In the genomic region with DNA sequence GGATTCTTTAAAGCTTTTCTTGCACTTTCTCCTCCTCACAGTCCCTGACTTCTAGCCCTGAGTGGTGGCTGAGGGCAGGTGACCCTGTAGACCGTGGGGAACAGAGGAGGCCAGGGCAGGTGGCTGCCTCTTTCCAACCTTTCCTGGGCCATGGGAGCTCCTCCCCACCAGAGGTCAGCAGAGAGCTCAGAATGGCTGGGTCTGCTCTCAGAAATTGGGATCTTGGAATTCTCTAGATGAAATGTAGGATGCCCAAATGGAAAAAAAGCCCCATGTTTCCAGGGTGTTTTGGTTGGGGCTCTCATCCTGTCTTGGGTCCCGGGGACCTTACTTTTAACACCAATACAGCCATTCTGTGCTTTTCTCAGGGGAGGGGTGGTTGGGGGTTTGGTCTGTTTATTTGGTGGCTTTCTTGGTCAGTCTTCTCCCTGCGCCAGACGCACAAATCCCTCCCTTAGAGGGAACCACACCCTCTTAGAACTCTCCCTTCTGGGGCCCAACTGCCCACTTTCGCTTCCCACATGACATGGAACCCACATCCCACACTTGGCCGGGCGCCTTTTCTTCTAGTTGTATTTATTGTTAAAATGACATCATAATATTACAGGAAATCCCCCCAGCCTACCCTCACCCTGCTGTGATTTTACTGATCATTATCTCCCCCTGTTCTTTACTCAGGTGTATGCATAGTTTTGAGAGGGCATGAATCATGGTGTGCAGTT, we compare ENCODE assay signal across 1 cellular context.
TF ChIP-seq lines count a peak whose summit lies in the region.

No MANE protein-coding gene starts in this region.

TF ChIP-seq in HepG2, 621 proteins besides CTCF, POLR2A, EP300 and RAD21 (continued from another document and continues in another):
- TF ChIP-seq RELA (CRISPR knock-in tag; IDR thresholded peaks at IDR 0.05) (no peak), ZNF205 (CRISPR knock-in tag; IDR thresholded peaks at IDR 0.05) (no peak), SIN3A (IDR thresholded peaks at IDR 0.05; ENCODE audit: borderline replicate concordance, low read depth, low read length) (no peak), YEATS4 (CRISPR knock-in tag; IDR thresholded peaks at IDR 0.05; ENCODE audit: borderline replicate concordance) (0 out of 2 replicates have a peak, but pooled peaks have one; percentile 34), EEA1 (CRISPR knock-in tag; IDR thresholded peaks at IDR 0.05; ENCODE audit: borderline replicate concordance) (no peak), ZNF550 (CRISPR knock-in tag; IDR thresholded peaks at IDR 0.05; ENCODE audit: borderline replicate concordance) (0 out of 2 replicates have a peak, but pooled peaks have one; percentile 24), PPARG (CRISPR knock-in tag; conservative IDR thresholded peaks at IDR 0.05) (no peak), ZNF282 (IDR thresholded peaks at IDR 0.05; ENCODE audit: partially characterized antibody) (no peak), TMF1 (CRISPR knock-in tag; IDR thresholded peaks at IDR 0.05; ENCODE audit: low read depth) (no peak), KLF12 (CRISPR knock-in tag; IDR thresholded peaks at IDR 0.05; ENCODE audit: borderline replicate concordance) (no peak), ZNF382 (CRISPR knock-in tag; IDR thresholded peaks at IDR 0.05; ENCODE audit: borderline replicate concordance) (no peak), HMGA1 (CRISPR knock-in tag; conservative IDR thresholded peaks at IDR 0.05) (no peak), PLSCR1 (CRISPR knock-in tag; IDR thresholded peaks at IDR 0.05; ENCODE audit: borderline replicate concordance) (no peak), SALL2 (CRISPR knock-in tag; IDR thresholded peaks at IDR 0.05) (no peak), ONECUT2 (CRISPR knock-in tag; IDR thresholded peaks at IDR 0.05) (no peak), ZNF543 (CRISPR knock-in tag; IDR thresholded peaks at IDR 0.05) (no peak), RXRA (CRISPR knock-in tag; IDR thresholded peaks at IDR 0.05) (no peak), ZNF569 (CRISPR knock-in tag; IDR thresholded peaks at IDR 0.05; ENCODE audit: borderline replicate concordance) (no peak), ELF4 (CRISPR knock-in tag; IDR thresholded peaks at IDR 0.05; ENCODE audit: borderline replicate concordance) (no peak), ZSCAN20 (CRISPR knock-in tag; IDR thresholded peaks at IDR 0.05; ENCODE audit: borderline replicate concordance) (no peak), ZBTB38 (CRISPR knock-in tag; IDR thresholded peaks at IDR 0.05) (no peak), TARDBP (CRISPR knock-in tag; IDR thresholded peaks at IDR 0.05) (no peak), ZNF224 (CRISPR knock-in tag; IDR thresholded peaks at IDR 0.05) (no peak), ATF2 (CRISPR knock-in tag; IDR thresholded peaks at IDR 0.05) (0 out of 2 replicates have a peak, but pooled peaks have one; percentile 30), FOXJ3 (CRISPR knock-in tag; IDR thresholded peaks at IDR 0.05; ENCODE audit: borderline replicate concordance) (no peak), NCOA2 (CRISPR knock-in tag; IDR thresholded peaks at IDR 0.05) (no peak), ZNF564 (CRISPR knock-in tag; IDR thresholded peaks at IDR 0.05) (no peak), ZNF558 (CRISPR knock-in tag; IDR thresholded peaks at IDR 0.05; ENCODE audit: borderline replicate concordance) (no peak), PTBP1 (IDR thresholded peaks at IDR 0.05; ENCODE audit: low read depth, low read length, poor library complexity, severe bottlenecking) (no peak), ZNF724P (CRISPR knock-in tag; IDR thresholded peaks at IDR 0.05; ENCODE audit: borderline replicate concordance) (0 out of 2 replicates have a peak, but pooled peaks have one; percentile 66), CERS6 (CRISPR knock-in tag; IDR thresholded peaks at IDR 0.05) (no peak), ZNF17 (CRISPR knock-in tag; IDR thresholded peaks at IDR 0.05) (no peak), ELK4 (CRISPR knock-in tag; IDR thresholded peaks at IDR 0.05; ENCODE audit: borderline replicate concordance) (no peak), GPN1 (CRISPR knock-in tag; IDR thresholded peaks at IDR 0.05; ENCODE audit: borderline replicate concordance) (no peak), ZNF441 (CRISPR knock-in tag; IDR thresholded peaks at IDR 0.05; ENCODE audit: borderline replicate concordance) (no peak), ARID2 (CRISPR knock-in tag; IDR thresholded peaks at IDR 0.05; ENCODE audit: borderline replicate concordance) (no peak), ZNF746 (CRISPR knock-in tag; IDR thresholded peaks at IDR 0.05) (0 out of 2 replicates have a peak, but pooled peaks have one; percentile 27), ZNF557 (CRISPR knock-in tag; IDR thresholded peaks at IDR 0.05) (no peak), ZNF7 (CRISPR knock-in tag; IDR thresholded peaks at IDR 0.05) (no peak), MYC (CRISPR knock-in tag; IDR thresholded peaks at IDR 0.05; ENCODE audit: borderline replicate concordance) (no peak)
- TF ChIP-seq, protein P1, sequence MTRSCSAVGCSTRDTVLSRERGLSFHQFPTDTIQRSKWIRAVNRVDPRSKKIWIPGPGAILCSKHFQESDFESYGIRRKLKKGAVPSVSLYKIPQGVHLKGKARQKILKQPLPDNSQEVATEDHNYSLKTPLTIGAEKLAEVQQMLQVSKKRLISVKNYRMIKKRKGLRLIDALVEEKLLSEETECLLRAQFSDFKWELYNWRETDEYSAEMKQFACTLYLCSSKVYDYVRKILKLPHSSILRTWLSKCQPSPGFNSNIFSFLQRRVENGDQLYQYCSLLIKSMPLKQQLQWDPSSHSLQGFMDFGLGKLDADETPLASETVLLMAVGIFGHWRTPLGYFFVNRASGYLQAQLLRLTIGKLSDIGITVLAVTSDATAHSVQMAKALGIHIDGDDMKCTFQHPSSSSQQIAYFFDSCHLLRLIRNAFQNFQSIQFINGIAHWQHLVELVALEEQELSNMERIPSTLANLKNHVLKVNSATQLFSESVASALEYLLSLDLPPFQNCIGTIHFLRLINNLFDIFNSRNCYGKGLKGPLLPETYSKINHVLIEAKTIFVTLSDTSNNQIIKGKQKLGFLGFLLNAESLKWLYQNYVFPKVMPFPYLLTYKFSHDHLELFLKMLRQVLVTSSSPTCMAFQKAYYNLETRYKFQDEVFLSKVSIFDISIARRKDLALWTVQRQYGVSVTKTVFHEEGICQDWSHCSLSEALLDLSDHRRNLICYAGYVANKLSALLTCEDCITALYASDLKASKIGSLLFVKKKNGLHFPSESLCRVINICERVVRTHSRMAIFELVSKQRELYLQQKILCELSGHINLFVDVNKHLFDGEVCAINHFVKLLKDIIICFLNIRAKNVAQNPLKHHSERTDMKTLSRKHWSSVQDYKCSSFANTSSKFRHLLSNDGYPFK (CRISPR knock-in tag; IDR thresholded peaks at IDR 0.05; ENCODE audit: borderline replicate concordance), result 0 out of 2 replicates have a peak, but pooled peaks have one; percentile 34
- TF ChIP-seq, protein P2, sequence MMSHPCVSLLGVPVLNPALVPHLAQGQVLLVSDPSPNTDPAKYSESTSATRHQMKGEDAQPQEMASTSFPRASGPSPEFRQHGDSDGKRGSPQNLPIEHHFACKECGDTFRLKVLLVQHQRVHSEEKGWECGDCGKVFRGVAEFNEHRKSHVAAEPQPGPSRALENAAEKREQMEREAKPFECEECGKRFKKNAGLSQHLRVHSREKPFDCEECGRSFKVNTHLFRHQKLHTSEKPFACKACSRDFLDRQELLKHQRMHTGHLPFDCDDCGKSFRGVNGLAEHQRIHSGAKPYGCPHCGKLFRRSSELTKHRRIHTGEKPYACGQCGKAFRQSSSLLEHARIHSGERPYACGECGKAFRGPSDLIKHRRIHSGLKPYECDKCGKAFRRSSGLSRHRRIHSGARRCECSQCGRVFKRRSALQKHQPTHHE (CRISPR knock-in tag; IDR thresholded peaks at IDR 0.05; ENCODE audit: borderline replicate concordance), result no peak
- TF ChIP-seq, protein P3, sequence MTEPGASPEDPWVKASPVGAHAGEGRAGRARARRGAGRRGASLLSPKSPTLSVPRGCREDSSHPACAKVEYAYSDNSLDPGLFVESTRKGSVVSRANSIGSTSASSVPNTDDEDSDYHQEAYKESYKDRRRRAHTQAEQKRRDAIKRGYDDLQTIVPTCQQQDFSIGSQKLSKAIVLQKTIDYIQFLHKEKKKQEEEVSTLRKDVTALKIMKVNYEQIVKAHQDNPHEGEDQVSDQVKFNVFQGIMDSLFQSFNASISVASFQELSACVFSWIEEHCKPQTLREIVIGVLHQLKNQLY (CRISPR knock-in tag; IDR thresholded peaks at IDR 0.05), result no peak
- TF ChIP-seq, protein P4, sequence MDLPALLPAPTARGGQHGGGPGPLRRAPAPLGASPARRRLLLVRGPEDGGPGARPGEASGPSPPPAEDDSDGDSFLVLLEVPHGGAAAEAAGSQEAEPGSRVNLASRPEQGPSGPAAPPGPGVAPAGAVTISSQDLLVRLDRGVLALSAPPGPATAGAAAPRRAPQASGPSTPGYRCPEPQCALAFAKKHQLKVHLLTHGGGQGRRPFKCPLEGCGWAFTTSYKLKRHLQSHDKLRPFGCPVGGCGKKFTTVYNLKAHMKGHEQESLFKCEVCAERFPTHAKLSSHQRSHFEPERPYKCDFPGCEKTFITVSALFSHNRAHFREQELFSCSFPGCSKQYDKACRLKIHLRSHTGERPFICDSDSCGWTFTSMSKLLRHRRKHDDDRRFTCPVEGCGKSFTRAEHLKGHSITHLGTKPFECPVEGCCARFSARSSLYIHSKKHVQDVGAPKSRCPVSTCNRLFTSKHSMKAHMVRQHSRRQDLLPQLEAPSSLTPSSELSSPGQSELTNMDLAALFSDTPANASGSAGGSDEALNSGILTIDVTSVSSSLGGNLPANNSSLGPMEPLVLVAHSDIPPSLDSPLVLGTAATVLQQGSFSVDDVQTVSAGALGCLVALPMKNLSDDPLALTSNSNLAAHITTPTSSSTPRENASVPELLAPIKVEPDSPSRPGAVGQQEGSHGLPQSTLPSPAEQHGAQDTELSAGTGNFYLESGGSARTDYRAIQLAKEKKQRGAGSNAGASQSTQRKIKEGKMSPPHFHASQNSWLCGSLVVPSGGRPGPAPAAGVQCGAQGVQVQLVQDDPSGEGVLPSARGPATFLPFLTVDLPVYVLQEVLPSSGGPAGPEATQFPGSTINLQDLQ (CRISPR knock-in tag; IDR thresholded peaks at IDR 0.05), result no peak
- TF ChIP-seq, protein P5, sequence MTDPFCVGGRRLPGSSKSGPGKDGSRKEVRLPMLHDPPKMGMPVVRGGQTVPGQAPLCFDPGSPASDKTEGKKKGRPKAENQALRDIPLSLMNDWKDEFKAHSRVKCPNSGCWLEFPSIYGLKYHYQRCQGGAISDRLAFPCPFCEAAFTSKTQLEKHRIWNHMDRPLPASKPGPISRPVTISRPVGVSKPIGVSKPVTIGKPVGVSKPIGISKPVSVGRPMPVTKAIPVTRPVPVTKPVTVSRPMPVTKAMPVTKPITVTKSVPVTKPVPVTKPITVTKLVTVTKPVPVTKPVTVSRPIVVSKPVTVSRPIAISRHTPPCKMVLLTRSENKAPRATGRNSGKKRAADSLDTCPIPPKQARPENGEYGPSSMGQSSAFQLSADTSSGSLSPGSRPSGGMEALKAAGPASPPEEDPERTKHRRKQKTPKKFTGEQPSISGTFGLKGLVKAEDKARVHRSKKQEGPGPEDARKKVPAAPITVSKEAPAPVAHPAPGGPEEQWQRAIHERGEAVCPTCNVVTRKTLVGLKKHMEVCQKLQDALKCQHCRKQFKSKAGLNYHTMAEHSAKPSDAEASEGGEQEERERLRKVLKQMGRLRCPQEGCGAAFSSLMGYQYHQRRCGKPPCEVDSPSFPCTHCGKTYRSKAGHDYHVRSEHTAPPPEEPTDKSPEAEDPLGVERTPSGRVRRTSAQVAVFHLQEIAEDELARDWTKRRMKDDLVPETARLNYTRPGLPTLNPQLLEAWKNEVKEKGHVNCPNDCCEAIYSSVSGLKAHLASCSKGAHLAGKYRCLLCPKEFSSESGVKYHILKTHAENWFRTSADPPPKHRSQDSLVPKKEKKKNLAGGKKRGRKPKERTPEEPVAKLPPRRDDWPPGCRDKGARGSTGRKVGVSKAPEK (CRISPR knock-in tag; IDR thresholded peaks at IDR 0.05; ENCODE audit: borderline replicate concordance), result no peak
